ENCODE assay signal across 10 cellular contexts in genomic region chr19:47019431-47020041, GRCh38. TPM values are rescaled to one million over a fixed set of nuclear protein-coding genes. Genes with fewer than 3 reads are reported as not detected.
A peak's percentile ranks its signal among the peaks of the same experiment; 100 is the strongest.
DNase-seq lines count a peak whose midpoint lies in the region; ATAC-seq, FAIRE-seq and TF ChIP-seq lines count a peak whose summit lies in the region.
"Had no signal": no experiment of that assay in that cellular context is flagged by ENCODE, and none has a peak within 500 bp of the region (broad histone marks: within the 10 kb centered on the region; RNA-seq: fewer than 3 reads in every experiment).

NPAS1 (plus strand) TSS chr19:47019837; CDS start chr19:47021048, 1,211 bp downstream.

- POLR2A ChIA-PET in activated naive CD8-positive, alpha-beta T cell treated with anti-CD3 and anti-CD28 coated beads, Interleukin-2, amount 10 ng/mL, durations not matched to agents 7 days and 5 days (lab: Charles Lee), result interaction anchor here (0.6 kb wide), 2 partner anchors 145 to 356 kb away, joined by 3 read pairs; no protein-coding TSS in a partner anchor

- TF ChIP-seq EP300 in upper lobe of left lung (IDR thresholded peaks at IDR 0.05), result no peak

- H3K36me3 Mint-ChIP-seq in activated naive CD8-positive, alpha-beta T cell treated with anti-CD3 and anti-CD28 coated beads, Interleukin-2, amount 10 ng/mL, durations not matched to agents 7 days and 5 days, result no peaks in the 10 kb centered on the region
- no peaks in the 10 kb centered on the region for H3K36me3 Mint-ChIP-seq in activated naive CD8-positive, alpha-beta T cell treated with anti-CD3 and anti-CD28 coated beads for 36 hours

- peak; percentile 13 for ATAC-seq in activated naive CD8-positive, alpha-beta T cell treated with anti-CD3 and anti-CD28 coated beads, Interleukin-2, amount 10 ng/mL, durations not matched to agents 7 days and 5 days (ENCODE audit: low read depth)
- ATAC-seq in left lung, result peak; percentile 26
- ATAC-seq in upper lobe of left lung (ENCODE audit: low FRiP score in 2 of 2), result peak in 1 of 2 donors; percentile 33

- H3K27me3 Mint-ChIP-seq in activated naive CD8-positive, alpha-beta T cell treated with anti-CD3 and anti-CD28 coated beads, Interleukin-2, amount 10 ng/mL, durations not matched to agents 7 days and 5 days, result peaks cover 49% of the 10 kb centered on the region
- peaks cover 52% of the 10 kb centered on the region for H3K27me3 Mint-ChIP-seq in activated naive CD8-positive, alpha-beta T cell treated with anti-CD3 and anti-CD28 coated beads for 36 hours

- H3K9me3 ChIP-seq in left lung (no peaks in the 10 kb centered on the region), upper lobe of left lung (no peaks in the 10 kb centered on the region), kidney (ENCODE audit: control insufficient read depth in 1 of 2, low read length in 2 of 2) (no peaks in the 10 kb centered on the region)

- H3K27me3 ChIP-seq in left lung (peaks cover 56 to 70% of the 10 kb centered on the region in 2 donors), upper lobe of left lung (peaks cover 3 to 49% (median 35%) of the 10 kb centered on the region in 4 donors)

- no peak within 1 kb of the TSS for H3K27ac Mint-ChIP-seq in activated naive CD8-positive, alpha-beta T cell treated with anti-CD3 and anti-CD28 coated beads, Interleukin-2, amount 10 ng/mL, durations not matched to agents 7 days and 5 days
- no peak within 1 kb of the TSS for H3K27ac Mint-ChIP-seq in activated naive CD8-positive, alpha-beta T cell treated with anti-CD3 and anti-CD28 coated beads for 36 hours

- peaks cover 6% of the 10 kb centered on the region for H3K4me1 Mint-ChIP-seq in activated naive CD8-positive, alpha-beta T cell treated with anti-CD3 and anti-CD28 coated beads, Interleukin-2, amount 10 ng/mL, durations not matched to agents 7 days and 5 days
- peaks cover 9% of the 10 kb centered on the region for H3K4me1 Mint-ChIP-seq in activated naive CD8-positive, alpha-beta T cell treated with anti-CD3 and anti-CD28 coated beads for 36 hours

- no peak for TF ChIP-seq POLR2A in upper lobe of left lung (IDR thresholded peaks at IDR 0.05)

- no peak within 1 kb of the TSS for H3K27ac ChIP-seq in left lung
- no peak within 1 kb of the TSS for H3K27ac ChIP-seq in upper lobe of left lung
- H3K27ac ChIP-seq in kidney (ENCODE audit: low read depth in 2 of 2, low read length in 2 of 2), result no peak within 1 kb of the TSS

- TF ChIP-seq CTCF in left lung (IDR thresholded peaks at IDR 0.05) (no peak), upper lobe of left lung (IDR thresholded peaks at IDR 0.05) (no peak), kidney (IDR thresholded peaks at IDR 0.05; ENCODE audit: borderline replicate concordance, extremely low read depth, insufficient read depth) (no peak)

- peak within 1 kb of the TSS; percentile 30 for H3K4me3 Mint-ChIP-seq in activated naive CD8-positive, alpha-beta T cell treated with anti-CD3 and anti-CD28 coated beads, Interleukin-2, amount 10 ng/mL, durations not matched to agents 7 days and 5 days
- H3K4me3 Mint-ChIP-seq in activated naive CD8-positive, alpha-beta T cell treated with anti-CD3 and anti-CD28 coated beads for 36 hours, result no peak within 1 kb of the TSS

- H3K4me3 ChIP-seq in left lung, result no peak within 1 kb of the TSS
- peak within 1 kb of the TSS in 3 of 4 donors; percentile 15 to 31 (median 15) for H3K4me3 ChIP-seq in upper lobe of left lung
- H3K4me3 ChIP-seq in kidney (ENCODE audit: low read length in 2 of 2), result no peak within 1 kb of the TSS

- DNase-seq in activated naive CD8-positive, alpha-beta T cell treated with anti-CD3 and anti-CD28 coated beads, Interleukin-2, amount 10 ng/mL, durations not matched to agents 7 days and 5 days, result no peak
- DNase-seq in activated naive CD8-positive, alpha-beta T cell treated with anti-CD3 and anti-CD28 coated beads for 36 hours, result no peak
- DNase-seq in astrocyte of the hippocampus (ENCODE audit: low read depth, low spot score) (peak; percentile 41), left lung (no peak), upper lobe of left lung (peak in 1 of 2 donors; percentile 83), NCI-H2171 (lab: John Stamatoyannopoulos, UW) (no peak), GM19240 (ENCODE audit: insufficient read length, low spot score) (no peak), kidney (no peak)
- DNase-seq: HCEC 1CT, kidney glomerular epithelial cell had no signal

- no peaks in the 10 kb centered on the region for H3K9me3 Mint-ChIP-seq in activated naive CD8-positive, alpha-beta T cell treated with anti-CD3 and anti-CD28 coated beads, Interleukin-2, amount 10 ng/mL, durations not matched to agents 7 days and 5 days
- H3K9me3 Mint-ChIP-seq in activated naive CD8-positive, alpha-beta T cell treated with anti-CD3 and anti-CD28 coated beads for 36 hours, result no peaks in the 10 kb centered on the region

- intact Hi-C loops in left lung (cut with DNase I) (no loop called here), kidney (cut with DNase I) (no loop called here)

- H3K36me3 ChIP-seq in left lung (no peaks in the 10 kb centered on the region), upper lobe of left lung (no peaks in the 10 kb centered on the region), kidney (ENCODE audit: control insufficient read depth in 1 of 2, insufficient read depth in 2 of 2, low read length in 2 of 2) (no peaks in the 10 kb centered on the region)

- no peak within 1 kb of the TSS for H3K9ac ChIP-seq in kidney (ENCODE audit: low read length in 2 of 2)

- H3K4me1 ChIP-seq in left lung, result peaks cover 14 to 24% of the 10 kb centered on the region in 2 donors
- peaks cover 26 to 38% (median 33%) of the 10 kb centered on the region in 4 donors for H3K4me1 ChIP-seq in upper lobe of left lung
- H3K4me1 ChIP-seq in kidney (ENCODE audit: control insufficient read depth in 1 of 2, insufficient read depth in 1 of 2, low read depth in 1 of 2, low read length in 2 of 2), result peaks cover 0 to 9% of the 10 kb centered on the region in 2 donors

- WGBS in upper lobe of left lung, 2 donors, result 5 to 13% methylated on average over 11 to 14 of the region's 58 CpGs

- no peak for FAIRE-seq in kidney (lab: Jason Lieb, UNC)

RNA-seq across cellular contexts. Expression of gene NPAS1, which starts in this region (rescaled TPM):
- under 1 TPM; 0.43 to 0.61 TPM for total RNA-seq in activated naive CD8-positive, alpha-beta T cell treated with anti-CD3 and anti-CD28 coated beads, Interleukin-2, amount 10 ng/mL, durations not matched to agents 7 days and 5 days
- total RNA-seq in activated naive CD8-positive, alpha-beta T cell treated with anti-CD3 and anti-CD28 coated beads for 36 hours, result under 1 TPM; 0.52 to 0.91 TPM
- total RNA-seq in left lung, result under 1 TPM; 0.50 to 0.70 TPM
- 10 to 100 TPM in 1 of 6 donors, 1 to 10 TPM in 3, under 1 TPM in 1, not detected in 1; 0.30 to 13.6 (median 1.1) TPM for total RNA-seq in upper lobe of left lung
- total RNA-seq in kidney, result 0.38 TPM
- 1.7 TPM for polyA plus RNA-seq in kidney (ENCODE audit: insufficient read depth, low read depth, low replicate concordance)

Comparison
In these comparisons a context has a peak if more than half of its experiments do, and no peak if none do; other contexts are left out.
1. Peak in ATAC-seq in activated naive CD8-positive, alpha-beta T cell treated with anti-CD3 and anti-CD28 coated beads, Interleukin-2, amount 10 ng/mL, durations not matched to agents 7 days and 5 days; RNA of the gene not detected or under 1 TPM.
2. Peak in ATAC-seq in left lung; RNA of the gene not detected or under 1 TPM.
3. H3K4me3 ChIP-seq: peak in upper lobe of left lung (3 of 4); none in left lung (0 of 2) and kidney (0 of 2).